Comparison of ENCODE assay signal across 21 cellular contexts in genomic region chr14:44453433-44454171, GRCh38. TPM values are rescaled to one million over a fixed set of nuclear protein-coding genes. Genes with fewer than 3 reads are reported as not detected.
DNase-seq lines count a peak whose midpoint lies in the region; ATAC-seq lines count a peak whose summit lies in the region.
"Had no signal": no experiment of that assay in that cellular context is flagged by ENCODE, and none has a peak within 500 bp of the region (broad histone marks: within the 10 kb centered on the region; RNA-seq: fewer than 3 reads in every experiment).

No MANE protein-coding gene starts in this region.

- peak; percentile 43 for DNase-seq in DMS153 (lab: John Stamatoyannopoulos, UW)
- no peak for DNase-seq in DMS153 treated with DMSO at 0.1 percent for 48 hours (lab: John Stamatoyannopoulos, UW; ENCODE audit: unreplicated experiment)
- peak; percentile 54 for DNase-seq in HT-29 (ENCODE audit: low spot score)
- DNase-seq in NCI-H460 (ENCODE audit: extremely low read depth, low read depth) = peak; percentile 5
- DNase-seq in SHP77 treated with DMSO at 0.1 percent for 48 hours (lab: John Stamatoyannopoulos, UW) = peak; percentile 20
- no peak for DNase-seq in NCI-H187 treated with DMSO at 0.1 percent for 48 hours (lab: John Stamatoyannopoulos, UW)
- DNase-seq in activated CD4-positive, alpha-beta T cell treated with anti-CD3 and anti-CD28 coated beads, Interleukin-2, amount 50 U/mL, for 4 hours = no peak
- DNase-seq: activated B cell treated with CpG ODN at 0.5 μM for 24 hours; adrenal gland; DND-41; effector memory CD4-positive, alpha-beta T cell; kidney; NCI-H345; stimulated activated naive CD4-positive, alpha-beta T cell; T-cell; upper lobe of left lung had no signal

- ATAC-seq in HG03571 (IDR thresholded peaks at IDR 0.05; ENCODE audit: unreplicated experiment) = no peak
- ATAC-seq: Panc1, T-cell had no signal

RNA-seq across cellular contexts. Expression of gene FSCB, which starts 53.5 kb away (rescaled TPM):
- not detected in 2 replicates for total RNA-seq in HT-29 (2014; rRNA removed; shearing (Covaris generic))
- not detected in 2 replicates for total RNA-seq in NCI-H460 (2014; rRNA removed; shearing (Covaris generic))
- not detected in 2 replicates for polyA plus RNA-seq in NCI-H460 (2014; cell fraction: nucleus; rRNA removed)
- total RNA-seq: activated B cell treated with CpG ODN at 0.5 μM for 24 hours; activated CD8-positive, alpha-beta memory T cell treated with anti-CD3 and anti-CD28 coated beads for 36 hours; kidney; neural crest cell; T-cell had no signal
- polyA plus RNA-seq: adrenal gland, IgD-negative memory B cell had no signal

Comparison
In these comparisons a context has a peak if more than half of its experiments do, and no peak if none do; other contexts are left out.
1. DNase-seq: peak in DMS153 (single experiment), HT-29 (single experiment), NCI-H460 (single experiment) and SHP77 treated with DMSO at 0.1 percent for 48 hours (single experiment); none in DMS153 treated with DMSO at 0.1 percent for 48 hours (single experiment), NCI-H187 treated with DMSO at 0.1 percent for 48 hours (single experiment) and activated CD4-positive, alpha-beta T cell treated with anti-CD3 and anti-CD28 coated beads, Interleukin-2, amount 50 U/mL, for 4 hours (0 of 2).